In the genomic region with DNA sequence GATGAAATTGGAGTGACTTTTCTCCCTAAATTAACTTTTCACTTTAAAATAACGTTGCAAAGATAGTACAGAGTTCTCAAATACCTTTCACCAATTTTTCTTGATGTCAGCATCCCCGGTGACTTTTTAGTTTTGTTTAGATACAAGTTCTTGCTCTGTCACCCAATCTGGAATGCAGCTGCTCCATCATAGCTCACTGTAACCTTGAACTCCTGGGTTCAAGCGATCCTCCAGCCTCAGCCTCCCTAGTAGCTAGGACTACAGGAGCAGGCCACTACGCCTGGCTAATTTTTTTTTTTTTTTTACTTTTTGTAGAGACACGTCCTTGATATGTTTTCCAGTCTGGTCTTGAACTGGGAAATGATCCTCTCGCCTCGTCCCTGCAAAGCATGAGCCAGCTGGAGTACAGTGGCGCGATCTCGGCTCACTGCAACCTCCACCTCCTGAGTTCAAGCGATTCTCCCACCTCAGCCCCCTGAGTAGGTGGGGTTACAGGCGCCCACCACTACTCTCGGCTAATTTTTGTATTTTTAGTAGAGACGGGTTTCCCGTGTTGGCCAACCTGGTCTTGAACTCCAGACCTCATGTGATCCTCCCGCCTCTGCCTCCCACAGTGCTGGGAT, we compare ENCODE assay signal across 3 cellular contexts.
TF ChIP-seq lines count a peak whose summit lies in the region.

No MANE protein-coding gene starts in this region.

TF ChIP-seq in A549, 52 proteins besides CTCF, POLR2A, EP300 and RAD21 (continues in another document):
- TF ChIP-seq, protein P1, sequence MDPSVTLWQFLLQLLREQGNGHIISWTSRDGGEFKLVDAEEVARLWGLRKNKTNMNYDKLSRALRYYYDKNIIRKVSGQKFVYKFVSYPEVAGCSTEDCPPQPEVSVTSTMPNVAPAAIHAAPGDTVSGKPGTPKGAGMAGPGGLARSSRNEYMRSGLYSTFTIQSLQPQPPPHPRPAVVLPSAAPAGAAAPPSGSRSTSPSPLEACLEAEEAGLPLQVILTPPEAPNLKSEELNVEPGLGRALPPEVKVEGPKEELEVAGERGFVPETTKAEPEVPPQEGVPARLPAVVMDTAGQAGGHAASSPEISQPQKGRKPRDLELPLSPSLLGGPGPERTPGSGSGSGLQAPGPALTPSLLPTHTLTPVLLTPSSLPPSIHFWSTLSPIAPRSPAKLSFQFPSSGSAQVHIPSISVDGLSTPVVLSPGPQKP (IDR thresholded peaks at IDR 0.05; ENCODE audit: low read depth, low read length), result no peak
- TF ChIP-seq, protein P2, sequence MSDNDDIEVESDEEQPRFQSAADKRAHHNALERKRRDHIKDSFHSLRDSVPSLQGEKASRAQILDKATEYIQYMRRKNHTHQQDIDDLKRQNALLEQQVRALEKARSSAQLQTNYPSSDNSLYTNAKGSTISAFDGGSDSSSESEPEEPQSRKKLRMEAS (IDR thresholded peaks at IDR 0.05), result no peak
- TF ChIP-seq, protein P3, sequence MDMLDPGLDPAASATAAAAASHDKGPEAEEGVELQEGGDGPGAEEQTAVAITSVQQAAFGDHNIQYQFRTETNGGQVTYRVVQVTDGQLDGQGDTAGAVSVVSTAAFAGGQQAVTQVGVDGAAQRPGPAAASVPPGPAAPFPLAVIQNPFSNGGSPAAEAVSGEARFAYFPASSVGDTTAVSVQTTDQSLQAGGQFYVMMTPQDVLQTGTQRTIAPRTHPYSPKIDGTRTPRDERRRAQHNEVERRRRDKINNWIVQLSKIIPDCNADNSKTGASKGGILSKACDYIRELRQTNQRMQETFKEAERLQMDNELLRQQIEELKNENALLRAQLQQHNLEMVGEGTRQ (IDR thresholded peaks at IDR 0.05), result no peak
- no peak for TF ChIP-seq HOXB13 (CRISPR knock-in tag; IDR thresholded peaks at IDR 0.05; ENCODE audit: low read depth)
- TF ChIP-seq, protein P4, sequence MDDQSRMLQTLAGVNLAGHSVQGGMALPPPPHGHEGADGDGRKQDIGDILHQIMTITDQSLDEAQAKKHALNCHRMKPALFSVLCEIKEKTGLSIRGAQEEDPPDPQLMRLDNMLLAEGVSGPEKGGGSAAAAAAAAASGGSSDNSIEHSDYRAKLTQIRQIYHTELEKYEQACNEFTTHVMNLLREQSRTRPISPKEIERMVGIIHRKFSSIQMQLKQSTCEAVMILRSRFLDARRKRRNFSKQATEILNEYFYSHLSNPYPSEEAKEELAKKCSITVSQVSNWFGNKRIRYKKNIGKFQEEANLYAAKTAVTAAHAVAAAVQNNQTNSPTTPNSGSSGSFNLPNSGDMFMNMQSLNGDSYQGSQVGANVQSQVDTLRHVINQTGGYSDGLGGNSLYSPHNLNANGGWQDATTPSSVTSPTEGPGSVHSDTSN (IDR thresholded peaks at IDR 0.05), result no peak
- TF ChIP-seq, protein P5, sequence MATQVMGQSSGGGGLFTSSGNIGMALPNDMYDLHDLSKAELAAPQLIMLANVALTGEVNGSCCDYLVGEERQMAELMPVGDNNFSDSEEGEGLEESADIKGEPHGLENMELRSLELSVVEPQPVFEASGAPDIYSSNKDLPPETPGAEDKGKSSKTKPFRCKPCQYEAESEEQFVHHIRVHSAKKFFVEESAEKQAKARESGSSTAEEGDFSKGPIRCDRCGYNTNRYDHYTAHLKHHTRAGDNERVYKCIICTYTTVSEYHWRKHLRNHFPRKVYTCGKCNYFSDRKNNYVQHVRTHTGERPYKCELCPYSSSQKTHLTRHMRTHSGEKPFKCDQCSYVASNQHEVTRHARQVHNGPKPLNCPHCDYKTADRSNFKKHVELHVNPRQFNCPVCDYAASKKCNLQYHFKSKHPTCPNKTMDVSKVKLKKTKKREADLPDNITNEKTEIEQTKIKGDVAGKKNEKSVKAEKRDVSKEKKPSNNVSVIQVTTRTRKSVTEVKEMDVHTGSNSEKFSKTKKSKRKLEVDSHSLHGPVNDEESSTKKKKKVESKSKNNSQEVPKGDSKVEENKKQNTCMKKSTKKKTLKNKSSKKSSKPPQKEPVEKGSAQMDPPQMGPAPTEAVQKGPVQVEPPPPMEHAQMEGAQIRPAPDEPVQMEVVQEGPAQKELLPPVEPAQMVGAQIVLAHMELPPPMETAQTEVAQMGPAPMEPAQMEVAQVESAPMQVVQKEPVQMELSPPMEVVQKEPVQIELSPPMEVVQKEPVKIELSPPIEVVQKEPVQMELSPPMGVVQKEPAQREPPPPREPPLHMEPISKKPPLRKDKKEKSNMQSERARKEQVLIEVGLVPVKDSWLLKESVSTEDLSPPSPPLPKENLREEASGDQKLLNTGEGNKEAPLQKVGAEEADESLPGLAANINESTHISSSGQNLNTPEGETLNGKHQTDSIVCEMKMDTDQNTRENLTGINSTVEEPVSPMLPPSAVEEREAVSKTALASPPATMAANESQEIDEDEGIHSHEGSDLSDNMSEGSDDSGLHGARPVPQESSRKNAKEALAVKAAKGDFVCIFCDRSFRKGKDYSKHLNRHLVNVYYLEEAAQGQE (IDR thresholded peaks at IDR 0.05), result no peak
- no peak for TF ChIP-seq KDM1A (IDR thresholded peaks at IDR 0.05; ENCODE audit: low read depth)
- TF ChIP-seq CEBPB (IDR thresholded peaks at IDR 0.05), result no peak
- TF ChIP-seq NPAS2 (CRISPR knock-in tag; IDR thresholded peaks at IDR 0.05; ENCODE audit: borderline replicate concordance), result no peak
- TF ChIP-seq FOXS1 (CRISPR knock-in tag; IDR thresholded peaks at IDR 0.05), result no peak
- no peak for TF ChIP-seq RFX5 (IDR thresholded peaks at IDR 0.05)

TF ChIP-seq in HEK293, 187 proteins besides CTCF, POLR2A, EP300 and RAD21:
- 0 out of 2 replicates have a peak, but pooled peaks have one; percentile 10 for TF ChIP-seq GLIS1 (tag by site-specific recombination; IDR thresholded peaks at IDR 0.05)
- TF ChIP-seq EGR2 (tag by site-specific recombination; IDR thresholded peaks at IDR 0.05; ENCODE audit: low read depth), result peak; percentile 46; the same call in 1 of the 2 replicates
- TF ChIP-seq, protein P6, sequence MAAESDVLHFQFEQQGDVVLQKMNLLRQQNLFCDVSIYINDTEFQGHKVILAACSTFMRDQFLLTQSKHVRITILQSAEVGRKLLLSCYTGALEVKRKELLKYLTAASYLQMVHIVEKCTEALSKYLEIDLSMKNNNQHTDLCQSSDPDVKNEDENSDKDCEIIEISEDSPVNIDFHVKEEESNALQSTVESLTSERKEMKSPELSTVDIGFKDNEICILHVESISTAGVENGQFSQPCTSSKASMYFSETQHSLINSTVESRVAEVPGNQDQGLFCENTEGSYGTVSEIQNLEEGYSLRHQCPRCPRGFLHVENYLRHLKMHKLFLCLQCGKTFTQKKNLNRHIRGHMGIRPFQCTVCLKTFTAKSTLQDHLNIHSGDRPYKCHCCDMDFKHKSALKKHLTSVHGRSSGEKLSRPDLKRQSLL (tag by site-specific recombination; IDR thresholded peaks at IDR 0.05), result peak; percentile 73; the same call in 1 of the 2 replicates
- TF ChIP-seq, protein P7, sequence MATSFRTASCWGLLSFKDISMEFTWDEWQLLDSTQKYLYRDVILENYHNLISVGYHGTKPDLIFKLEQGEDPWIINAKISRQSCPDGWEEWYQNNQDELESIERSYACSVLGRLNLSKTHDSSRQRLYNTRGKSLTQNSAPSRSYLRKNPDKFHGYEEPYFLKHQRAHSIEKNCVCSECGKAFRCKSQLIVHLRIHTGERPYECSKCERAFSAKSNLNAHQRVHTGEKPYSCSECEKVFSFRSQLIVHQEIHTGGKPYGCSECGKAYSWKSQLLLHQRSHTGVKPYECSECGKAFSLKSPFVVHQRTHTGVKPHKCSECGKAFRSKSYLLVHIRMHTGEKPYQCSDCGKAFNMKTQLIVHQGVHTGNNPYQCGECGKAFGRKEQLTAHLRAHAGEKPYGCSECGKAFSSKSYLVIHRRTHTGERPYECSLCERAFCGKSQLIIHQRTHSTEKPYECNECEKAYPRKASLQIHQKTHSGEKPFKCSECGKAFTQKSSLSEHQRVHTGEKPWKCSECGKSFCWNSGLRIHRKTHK (tag by site-specific recombination; IDR thresholded peaks at IDR 0.05), result no peak
- peak; percentile 39; the same call in 1 of the 2 replicates for TF ChIP-seq ZFHX2 (tag by site-specific recombination; conservative IDR thresholded peaks at IDR 0.05)

TF ChIP-seq in HepG2, 621 proteins besides CTCF, POLR2A, EP300 and RAD21:
- TF ChIP-seq ZNF780A (CRISPR knock-in tag; IDR thresholded peaks at IDR 0.05), result no peak
- no peak for TF ChIP-seq SP140L (CRISPR knock-in tag; IDR thresholded peaks at IDR 0.05; ENCODE audit: borderline replicate concordance)
- peak; percentile 5; the same call in 1 of the 2 replicates for TF ChIP-seq MED1 (CRISPR knock-in tag; IDR thresholded peaks at IDR 0.05)
- peak; percentile 18; the same call in 1 of the 2 replicates for TF ChIP-seq ZSCAN20 (CRISPR knock-in tag; IDR thresholded peaks at IDR 0.05; ENCODE audit: borderline replicate concordance)
- TF ChIP-seq ELF1 (CRISPR knock-in tag; IDR thresholded peaks at IDR 0.05), result no peak
- peak; percentile 46; the same call in 1 of the 2 replicates for TF ChIP-seq ZMYM3 (CRISPR knock-in tag; IDR thresholded peaks at IDR 0.05)
- TF ChIP-seq, protein P8, sequence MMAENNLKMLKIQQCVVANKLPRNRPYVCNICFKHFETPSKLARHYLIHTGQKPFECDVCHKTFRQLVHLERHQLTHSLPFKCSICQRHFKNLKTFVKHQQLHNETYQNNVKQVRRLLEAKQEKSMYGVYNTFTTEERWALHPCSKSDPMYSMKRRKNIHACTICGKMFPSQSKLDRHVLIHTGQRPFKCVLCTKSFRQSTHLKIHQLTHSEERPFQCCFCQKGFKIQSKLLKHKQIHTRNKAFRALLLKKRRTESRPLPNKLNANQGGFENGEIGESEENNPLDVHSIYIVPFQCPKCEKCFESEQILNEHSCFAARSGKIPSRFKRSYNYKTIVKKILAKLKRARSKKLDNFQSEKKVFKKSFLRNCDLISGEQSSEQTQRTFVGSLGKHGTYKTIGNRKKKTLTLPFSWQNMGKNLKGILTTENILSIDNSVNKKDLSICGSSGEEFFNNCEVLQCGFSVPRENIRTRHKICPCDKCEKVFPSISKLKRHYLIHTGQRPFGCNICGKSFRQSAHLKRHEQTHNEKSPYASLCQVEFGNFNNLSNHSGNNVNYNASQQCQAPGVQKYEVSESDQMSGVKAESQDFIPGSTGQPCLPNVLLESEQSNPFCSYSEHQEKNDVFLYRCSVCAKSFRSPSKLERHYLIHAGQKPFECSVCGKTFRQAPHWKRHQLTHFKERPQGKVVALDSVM (CRISPR knock-in tag; IDR thresholded peaks at IDR 0.05), result peak; percentile 98
- TF ChIP-seq YEATS4 (CRISPR knock-in tag; IDR thresholded peaks at IDR 0.05; ENCODE audit: borderline replicate concordance), result 0 out of 2 replicates have a peak, but pooled peaks have one; percentile 1
